ENCODE assay signal across 29 cellular contexts in the genomic region with DNA sequence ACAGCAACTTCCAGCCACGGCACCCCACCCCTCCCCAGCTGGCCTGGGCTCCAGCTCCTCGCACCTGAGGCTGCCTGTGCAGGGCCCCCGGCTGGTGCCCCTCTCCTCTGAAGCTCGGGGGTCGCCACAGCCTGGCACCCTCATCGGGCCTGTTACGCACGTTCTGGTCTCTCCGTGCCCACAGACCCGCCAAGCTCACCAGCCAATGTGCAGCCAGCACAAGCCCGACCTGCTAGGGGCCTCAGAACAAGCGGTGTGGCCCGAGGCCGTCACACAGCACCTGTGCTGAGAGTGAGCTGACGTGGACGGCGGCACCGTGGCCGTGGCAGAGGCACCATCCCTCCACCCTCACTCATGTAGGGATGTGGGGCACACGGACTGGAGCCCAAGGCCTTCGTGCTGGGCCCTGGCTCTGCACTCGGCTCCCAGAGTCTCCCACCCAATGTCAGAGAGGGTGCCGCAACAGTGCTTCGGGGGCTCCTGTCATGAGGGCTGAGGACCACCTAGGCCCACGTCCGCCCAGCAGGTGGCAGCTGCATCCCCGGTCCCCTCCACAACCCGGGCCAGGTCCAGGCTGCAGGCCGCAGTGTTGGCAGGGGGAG. TPM values are rescaled to one million over a fixed set of nuclear protein-coding genes. Genes with fewer than 3 reads are reported as not detected.
A peak's percentile ranks its signal among the peaks of the same experiment; 100 is the strongest.
DNase-seq lines count a peak whose midpoint lies in the region; ATAC-seq and TF ChIP-seq lines count a peak whose summit lies in the region.
"Had no signal": no experiment of that assay in that cellular context is flagged by ENCODE, and none has a peak within 500 bp of the region (broad histone marks: within the 10 kb centered on the region; RNA-seq: fewer than 3 reads in every experiment).

No MANE protein-coding gene starts in this region.

- WGBS in SK-N-SH (ENCODE audit: low lambda C conversion rate), result 100% methylated on average over 1 of the region's 29 CpGs
- WGBS in neuronal stem cell (ENCODE audit: extremely low coverage in 2 of 2, insufficient read length in 2 of 2, insufficient replicate concordance in 1 of 2), 2 donors, result no CpG with 5 or more reads among the region's 29 CpGs

- H3K4me1 ChIP-seq in SK-N-SH (ENCODE audit: control insufficient read depth in 1 of 2, insufficient read depth in 2 of 2, low read depth in 1 of 2, low read length in 1 of 2) (peaks cover 8 to 77% of the 10 kb centered on the region in 2 experiments; a peak in 2 of 4 replicates), HEK293 (ENCODE audit: control insufficient read depth, insufficient read depth, low read length) (peaks cover 32% of the 10 kb centered on the region), neuronal stem cell (ENCODE audit: control insufficient read depth in 2 of 2, insufficient read depth in 1 of 2, low read depth in 1 of 2, low read length in 2 of 2) (peaks cover 20 to 30% of the 10 kb centered on the region in 2 donors)

- H3K79me2 ChIP-seq in SK-N-SH (ENCODE audit: insufficient read depth), result no peaks in the 10 kb centered on the region

- CTCF ChIA-PET in SK-N-SH (lab: Yijun Ruan, JAX) (interaction anchor here (0.6 to 5.2 kb wide), 7 partner anchors 9 to 143 kb away, joined by 3 to 61 read pairs (median 8); no protein-coding TSS in a partner anchor), HEK293 (lab: Yijun Ruan, JAX) (interaction anchor here (0.6 to 2.4 kb wide), 3 partner anchors 11 to 20 kb away, joined by 3 to 17 read pairs (median 3); no protein-coding TSS in a partner anchor)

- no peak overlapping the region for H3K14ac ChIP-seq in neuronal stem cell (ENCODE audit: low read length)

- POLR2A ChIA-PET in SK-N-SH (lab: Yijun Ruan, JAX) (interaction anchor here (2.6 kb wide), 1 partner anchor 14 kb away, joined by 7 read pairs; no protein-coding TSS in a partner anchor), HEK293 (lab: Yijun Ruan, JAX) (interaction anchor here (0.9 to 5.2 kb wide), 4 partner anchors 11 to 30 kb away, joined by 3 to 106 read pairs (median 14); no protein-coding TSS in a partner anchor)

- H3K27ac ChIP-seq in SK-N-SH (ENCODE audit: low read depth in 2 of 2, low read length in 1 of 2) (no peak overlapping the region), HEK293 (ENCODE audit: extremely low read depth, low read depth, low read length) (no peak overlapping the region), VCaP (peak overlapping the region; percentile 99), neuronal stem cell (replicated peaks; ENCODE audit: low read length) (no peak overlapping the region)
- H3K27ac ChIP-seq: breast epithelium, PC-9, skin epidermis, upper lobe of right lung had no signal

- no peak overlapping the region for H2AFZ ChIP-seq in SK-N-SH (ENCODE audit: low read depth)
- no peak overlapping the region for H2AFZ ChIP-seq in neuronal stem cell (ENCODE audit: low read length)
- H2AFZ ChIP-seq: PC-9 had no signal

- H3K27me3 ChIP-seq in SK-N-SH (ENCODE audit: insufficient read depth) (no peaks in the 10 kb centered on the region), neuronal stem cell (ENCODE audit: control insufficient read depth in 3 of 3, insufficient read depth in 3 of 3, low read depth in 1 of 3, low read length in 3 of 3) (peaks cover 18 to 92% (median 73%) of the 10 kb centered on the region in 3 experiments)

- no peak for ATAC-seq in SK-N-SH treated with all-trans-retinoic acid at 6 μM for 48 hours
- ATAC-seq in GM19035 (IDR thresholded peaks at IDR 0.05; ENCODE audit: unreplicated experiment), result no peak
- no peak for ATAC-seq in GM21723 (IDR thresholded peaks at IDR 0.05; ENCODE audit: unreplicated experiment)
- ATAC-seq: activated naive CD4-positive, alpha-beta T cell treated with anti-CD3 and anti-CD28 coated beads, Interleukin-2, amount 50 U/mL, for 72 hours; GM12878; mucosa of descending colon; natural killer cell; stimulated activated naive CD8-positive, alpha-beta T cell treated with anti-CD3 and anti-CD28 coated beads, Interleukin-15, Interleukin-2, amounts not matched to agents 100 U/mL and 50 U/mL, for 24 hours; upper lobe of right lung had no signal

- peak overlapping the region; percentile 99 for H2AK5ac ChIP-seq in neuronal stem cell (ENCODE audit: low read depth, low read length)

- H3K79me1 ChIP-seq in neuronal stem cell (ENCODE audit: low read depth, low read length), result peaks cover 2% of the 10 kb centered on the region

- H3K23ac ChIP-seq in neuronal stem cell (ENCODE audit: low read depth, low read length, poor library complexity), result peak overlapping the region; percentile 98

- no peaks in the 10 kb centered on the region for H3K9me2 ChIP-seq in SK-N-SH

- H2BK12ac ChIP-seq in neuronal stem cell (ENCODE audit: low read length), result peak overlapping the region; percentile 97

- peak overlapping the region; percentile 85 for H3K18ac ChIP-seq in neuronal stem cell (ENCODE audit: low read length)

- no peaks in the 10 kb centered on the region for H3F3A ChIP-seq in SK-N-SH (replicated peaks; ENCODE audit: insufficient read depth)

- TF ChIP-seq CTCF in SK-N-SH (IDR thresholded peaks at IDR 0.05), result no peak
- TF ChIP-seq CTCF in HEK293 (tag by site-specific recombination; IDR thresholded peaks at IDR 0.05), result no peak
- TF ChIP-seq CTCF in VCaP (conservative IDR thresholded peaks at IDR 0.05), result 0 out of 2 replicates have a peak, but pooled peaks have one; percentile 10

- DNase-seq in SK-N-SH, result peak; percentile 69
- no peak for DNase-seq in neuronal stem cell (ENCODE audit: low spot score)
- no peak for DNase-seq in NCI-H748 treated with DMSO at 0.1 percent for 48 hours (lab: John Stamatoyannopoulos, UW)
- DNase-seq: activated CD4-positive, alpha-beta T cell treated with anti-CD3 and anti-CD28 coated beads, Interleukin-2, amount 10 ng/mL, durations not matched to agents 7 days and 5 days; activated effector memory CD4-positive, alpha-beta T cell treated with Interleukin-2 at 50 U/mL for 16 hours; activated T-cell treated with anti-CD3 and anti-CD28 coated beads, Interleukin-2, amount 50 U/mL, for 1 hour; CD8-positive, alpha-beta memory T cell; DMS 273 treated with DMSO at 0.1 percent for 48 hours; HCEC 1CT; kidney glomerular epithelial cell; natural killer cell; NCI-H1092 treated with DMSO at 0.1 percent for 48 hours; NCI-H1694 treated with DMSO at 0.1 percent for 48 hours; NCI-H2171; stimulated activated naive CD8-positive, alpha-beta T cell treated with anti-CD3 and anti-CD28 coated beads, Interleukin-15, Interleukin-2, amounts not matched to agents 100 U/mL and 50 U/mL, for 24 hours; SW 1271; T-helper 9 cell had no signal

- H3K9ac ChIP-seq in SK-N-SH (no peak overlapping the region), neuronal stem cell (ENCODE audit: low read depth, low read length, poor library complexity) (peak overlapping the region; percentile 60)

- H2BK120ac ChIP-seq in neuronal stem cell (ENCODE audit: low read depth, low read length), result peak overlapping the region; percentile 47

- no peak overlapping the region for H4K8ac ChIP-seq in neuronal stem cell (ENCODE audit: low read depth, low read length)

- H3K4me2 ChIP-seq in SK-N-SH, result no peak overlapping the region
- H3K4me2 ChIP-seq in neuronal stem cell (ENCODE audit: insufficient read depth, low read length, poor library complexity, severe bottlenecking), result no peak overlapping the region

- no peak for TF ChIP-seq EP300 in SK-N-SH (IDR thresholded peaks at IDR 0.05; ENCODE audit: borderline replicate concordance in 1 of 2, low read depth in 1 of 2, low read length in 1 of 2)

- H2BK5ac ChIP-seq in neuronal stem cell (ENCODE audit: low read length), result peak overlapping the region; percentile 24

- H3K4me3 ChIP-seq in SK-N-SH (ENCODE audit: low read depth in 2 of 2, low read length in 1 of 2) (no peak overlapping the region), HEK293 (ENCODE audit: low read depth, low read length) (no peak overlapping the region), neuronal stem cell (ENCODE audit: low read length in 2 of 2) (peak overlapping the region in 1 of 2 donors; percentile 21)
- H3K4me3 ChIP-seq: GM12878, mucosa of descending colon, PC-9, skin epidermis, upper lobe of right lung had no signal

- peak overlapping the region; percentile 85 for H4K91ac ChIP-seq in neuronal stem cell (ENCODE audit: low read depth, low read length, poor library complexity)

- no peak for TF ChIP-seq RAD21 in SK-N-SH (IDR thresholded peaks at IDR 0.05; ENCODE audit: low read length)

- H4K20me1 ChIP-seq in SK-N-SH (ENCODE audit: insufficient read depth), result no peaks in the 10 kb centered on the region

- H3K9me3 ChIP-seq in SK-N-SH (no peaks in the 10 kb centered on the region), HEK293 (ENCODE audit: control insufficient read depth, insufficient read depth, low read depth, low read length) (no peaks in the 10 kb centered on the region), neuronal stem cell (replicated peaks in 1 of 2; ENCODE audit: control insufficient read depth in 2 of 2, insufficient read depth in 1 of 2, low read depth in 1 of 2, low read length in 2 of 2) (peaks cover 0 to 4% of the 10 kb centered on the region in 2 donors)
- H3K9me3 ChIP-seq: breast epithelium, mucosa of descending colon, upper lobe of right lung had no signal

- H2BK15ac ChIP-seq in neuronal stem cell (ENCODE audit: low read length), result peak overlapping the region; percentile 99

- H3K4ac ChIP-seq in neuronal stem cell (ENCODE audit: low read length), result peak overlapping the region; percentile 76

- H3K36me3 ChIP-seq in SK-N-SH (replicated peaks in 1 of 2; ENCODE audit: control insufficient read depth in 1 of 2, insufficient read depth in 2 of 2, low read length in 1 of 2) (no peaks in the 10 kb centered on the region), HEK293 (ENCODE audit: control insufficient read depth in 2 of 2, insufficient read depth in 1 of 2, low read length in 2 of 2) (peaks cover 0 to 22% of the 10 kb centered on the region in 2 experiments; a peak in 1 of 3 replicates), neuronal stem cell (replicated peaks in 1 of 2; ENCODE audit: control insufficient read depth in 2 of 2, insufficient read depth in 2 of 2, low read length in 2 of 2) (peaks cover 0 to 2% of the 10 kb centered on the region in 2 donors)
- H3K36me3 ChIP-seq: breast epithelium, upper lobe of right lung had no signal

RNA-seq across cellular contexts. Expression of a gene that starts 4.4 kb away (rescaled TPM):
- polyA plus RNA-seq in SK-N-SH (2012; rRNA removed), result 2.1 and 3.7 TPM in 2 replicates
- polyA plus RNA-seq in SK-N-SH (2012; cell fraction: cytosol; rRNA removed), result 1.8 and 2.7 TPM in 2 replicates
- polyA plus RNA-seq in SK-N-SH (2012; cell fraction: nucleus; rRNA removed), result 16.3 and 25.0 TPM in 2 replicates
- 0.21 TPM for polyA plus RNA-seq in neuronal stem cell (2013, experiment 1 of 2)
- 0.32 TPM for polyA plus RNA-seq in neuronal stem cell (2013, experiment 2 of 2)

RNA-seq across cellular contexts. Expression of a gene that starts 39.7 kb away (rescaled TPM):
- polyA plus RNA-seq in SK-N-SH (2012; rRNA removed), result 114 and 124 TPM in 2 replicates
- 77.5 and 83.1 TPM in 2 replicates for polyA plus RNA-seq in SK-N-SH (2012; cell fraction: cytosol; rRNA removed)
- 214 and 215 TPM in 2 replicates for polyA plus RNA-seq in SK-N-SH (2012; cell fraction: nucleus; rRNA removed)
- polyA plus RNA-seq in neuronal stem cell (2013, experiment 1 of 2), result 33.5 TPM
- 32.6 TPM for polyA plus RNA-seq in neuronal stem cell (2013, experiment 2 of 2)

RNA-seq across cellular contexts. Expression of a gene that starts 41.0 kb away (rescaled TPM):
- 27.3 and 28.1 TPM in 2 replicates for polyA plus RNA-seq in SK-N-SH (2012; rRNA removed)
- polyA plus RNA-seq in SK-N-SH (2012; cell fraction: cytosol; rRNA removed), result 3.6 and 5.7 TPM in 2 replicates
- 220 and 295 TPM in 2 replicates for polyA plus RNA-seq in SK-N-SH (2012; cell fraction: nucleus; rRNA removed)
- 22.0 TPM for polyA plus RNA-seq in neuronal stem cell (2013, experiment 1 of 2)
- polyA plus RNA-seq in neuronal stem cell (2013, experiment 2 of 2), result 20.9 TPM

RNA-seq across cellular contexts. Expression of a gene that starts 46.9 kb away (rescaled TPM):
- polyA plus RNA-seq in SK-N-SH (2012; rRNA removed), result not detected in 2 replicates
- polyA plus RNA-seq in SK-N-SH (2012; cell fraction: cytosol; rRNA removed), result not detected in 2 replicates
- 0.13 and 0.25 TPM in 2 replicates for polyA plus RNA-seq in SK-N-SH (2012; cell fraction: nucleus; rRNA removed)
- 0.07 TPM for polyA plus RNA-seq in neuronal stem cell (2013, experiment 1 of 2)
- polyA plus RNA-seq in neuronal stem cell (2013, experiment 2 of 2), result 0.03 TPM
